Comparison of ENCODE assay signal across 12 cellular contexts in the genomic region with DNA sequence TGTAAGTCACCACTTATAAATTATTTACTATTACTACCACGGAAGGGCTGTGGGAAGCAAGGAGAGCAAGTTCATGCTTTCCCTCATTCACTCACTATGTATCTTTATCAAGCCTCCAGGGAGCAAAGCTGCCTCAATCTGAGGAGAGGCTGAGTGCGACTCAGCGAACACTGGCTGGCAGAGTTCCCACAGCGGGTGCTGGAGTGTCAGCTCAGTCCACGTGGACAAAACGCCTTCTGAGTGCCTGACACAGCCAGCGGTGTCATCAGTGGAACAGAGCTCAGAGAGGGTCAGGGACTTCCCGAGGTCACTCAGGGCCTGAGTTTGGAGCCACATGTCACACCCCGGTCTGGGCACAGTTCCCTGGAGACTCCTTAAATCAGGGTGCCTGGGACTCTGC. TPM values are rescaled to one million over a fixed set of nuclear protein-coding genes. Genes with fewer than 3 reads are reported as not detected.
A peak's percentile ranks its signal among the peaks of the same experiment; 100 is the strongest.
DNase-seq lines count a peak whose midpoint lies in the region; ATAC-seq and TF ChIP-seq lines count a peak whose summit lies in the region.
"Had no signal": no experiment of that assay in that cellular context is flagged by ENCODE, and none has a peak within 500 bp of the region (broad histone marks: within the 10 kb centered on the region; RNA-seq: fewer than 3 reads in every experiment).

No MANE protein-coding gene starts in this region.

- no peak overlapping the region for H3K9ac ChIP-seq in BLaER1 treated with 17β-estradiol and CSF1 and Interleukin-3, amounts not matched to agents 10 nM and 100 nM
- H3K9ac ChIP-seq in SK-N-SH, result no peak overlapping the region

- no peak for TF ChIP-seq CTCF in cardiac fibroblast (IDR thresholded peaks at IDR 0.05; ENCODE audit: low read depth, low read length)
- TF ChIP-seq CTCF in lower lobe of right lung (IDR thresholded peaks at IDR 0.05), result no peak
- TF ChIP-seq CTCF in SK-N-SH (IDR thresholded peaks at IDR 0.05), result no peak

- H3K27me3 Mint-ChIP-seq in activated CD4-positive, alpha-beta T cell treated with anti-CD3 and anti-CD28 coated beads, Interleukin-2, amount 10 ng/mL, durations not matched to agents 7 days and 5 days, result peaks cover 3% of the 10 kb centered on the region
- H3K27me3 Mint-ChIP-seq: activated naive CD4-positive, alpha-beta T cell treated with anti-CD3 and anti-CD28 coated beads, Interleukin-2, amount 50 U/mL, for 24 hours had no signal

- TF ChIP-seq RAD21 in SK-N-SH (IDR thresholded peaks at IDR 0.05; ENCODE audit: low read length), result no peak

- POLR2A ChIA-PET in SK-N-SH (lab: Yijun Ruan, JAX), result no interaction called here
- POLR2A ChIA-PET in activated CD4-positive, alpha-beta T cell treated with anti-CD3 and anti-CD28 coated beads, Interleukin-2, amount 10 ng/mL, durations not matched to agents 7 days and 5 days (lab: Charles Lee), result no interaction called here

- CTCF ChIA-PET in SK-N-SH (lab: Yijun Ruan, JAX), result interaction anchor here (0.8 to 3.6 kb wide), 6 partner anchors 13 to 1003 kb away, joined by 3 to 26 read pairs (median 6); no protein-coding TSS in a partner anchor
- CTCF ChIA-PET in activated CD4-positive, alpha-beta T cell treated with anti-CD3 and anti-CD28 coated beads, Interleukin-2, amount 10 ng/mL, durations not matched to agents 7 days and 5 days (lab: Charles Lee), result no interaction called here

- H3K9me3 Mint-ChIP-seq in activated CD4-positive, alpha-beta T cell treated with anti-CD3 and anti-CD28 coated beads, Interleukin-2, amount 10 ng/mL, durations not matched to agents 7 days and 5 days, result no peaks in the 10 kb centered on the region
- H3K9me3 Mint-ChIP-seq: activated B cell treated with CpG ODN at 0.5 μM for 24 hours; activated naive CD4-positive, alpha-beta T cell treated with anti-CD3 and anti-CD28 coated beads, Interleukin-2, amount 50 U/mL, for 24 hours had no signal

- TF ChIP-seq EP300 in SK-N-SH (IDR thresholded peaks at IDR 0.05; ENCODE audit: borderline replicate concordance in 1 of 2, low read depth in 1 of 2, low read length in 1 of 2), result no peak

- no peaks in the 10 kb centered on the region for H3K9me2 ChIP-seq in SK-N-SH

- ATAC-seq in lower lobe of right lung, result peak; percentile 26 to 58
- ATAC-seq in GM18907 (IDR thresholded peaks at IDR 0.05; ENCODE audit: unreplicated experiment), result no peak

- H3K36me3 ChIP-seq in BLaER1 treated with 17β-estradiol and CSF1 and Interleukin-3, amounts not matched to agents 10 nM and 100 nM, result no peaks in the 10 kb centered on the region
- no peaks in the 10 kb centered on the region for H3K36me3 ChIP-seq in lower lobe of right lung
- H3K36me3 ChIP-seq in SK-N-SH (replicated peaks in 1 of 2; ENCODE audit: control insufficient read depth in 1 of 2, insufficient read depth in 2 of 2, low read length in 1 of 2), result no peaks in the 10 kb centered on the region

- DNase-seq in NCI-H1105 (lab: John Stamatoyannopoulos, UW), result peak; percentile 17
- peak; percentile 51 to 52 for DNase-seq in cardiac fibroblast (ENCODE audit: low read depth in 2 of 2)
- DNase-seq in lower lobe of right lung, result peak; percentile 73
- no peak for DNase-seq in activated CD4-positive, alpha-beta T cell treated with anti-CD3 and anti-CD28 coated beads for 4 hours
- no peak for DNase-seq in SK-N-SH
- DNase-seq in activated CD4-positive, alpha-beta T cell treated with anti-CD3 and anti-CD28 coated beads, Interleukin-2, amount 10 ng/mL, durations not matched to agents 7 days and 5 days, result no peak
- DNase-seq: activated B cell treated with CpG ODN at 0.5 μM for 24 hours, DND-41 had no signal

- H3F3A ChIP-seq in SK-N-SH (replicated peaks; ENCODE audit: insufficient read depth), result no peaks in the 10 kb centered on the region

- intact Hi-C loops in lower lobe of right lung (cut with DNase I), result no loop called here

- no peak overlapping the region for H2AFZ ChIP-seq in SK-N-SH (ENCODE audit: low read depth)

- no peak overlapping the region for H3K4me3 ChIP-seq in BLaER1 treated with 17β-estradiol and CSF1 and Interleukin-3, amounts not matched to agents 10 nM and 100 nM
- H3K4me3 ChIP-seq in cardiac fibroblast (replicated peaks in 1 of 2; ENCODE audit: low read depth in 2 of 2, low read length in 2 of 2), result no peak overlapping the region
- no peak overlapping the region for H3K4me3 ChIP-seq in lower lobe of right lung
- H3K4me3 ChIP-seq in SK-N-SH (ENCODE audit: low read depth in 2 of 2, low read length in 1 of 2), result no peak overlapping the region

- H3K27me3 ChIP-seq in BLaER1 treated with 17β-estradiol and CSF1 and Interleukin-3, amounts not matched to agents 10 nM and 100 nM, result peaks cover 0 to 5% (median 0%) of the 10 kb centered on the region in 11 experiments; a peak in 2 of 22 replicates
- H3K27me3 ChIP-seq in lower lobe of right lung (ENCODE audit: low read depth), result peaks cover 14% of the 10 kb centered on the region
- no peaks in the 10 kb centered on the region; the same call in 1 of the 2 replicates for H3K27me3 ChIP-seq in SK-N-SH (ENCODE audit: insufficient read depth)

- no peak overlapping the region for H3K27ac Mint-ChIP-seq in activated CD4-positive, alpha-beta T cell treated with anti-CD3 and anti-CD28 coated beads, Interleukin-2, amount 10 ng/mL, durations not matched to agents 7 days and 5 days
- H3K27ac Mint-ChIP-seq: activated B cell treated with CpG ODN at 0.5 μM for 24 hours; activated naive CD4-positive, alpha-beta T cell treated with anti-CD3 and anti-CD28 coated beads, Interleukin-2, amount 50 U/mL, for 24 hours had no signal

- H3K4me1 Mint-ChIP-seq in activated CD4-positive, alpha-beta T cell treated with anti-CD3 and anti-CD28 coated beads, Interleukin-2, amount 10 ng/mL, durations not matched to agents 7 days and 5 days, result no peaks in the 10 kb centered on the region
- H3K4me1 Mint-ChIP-seq: activated naive CD4-positive, alpha-beta T cell treated with anti-CD3 and anti-CD28 coated beads, Interleukin-2, amount 50 U/mL, for 24 hours had no signal

- WGBS in SK-N-SH (ENCODE audit: low lambda C conversion rate), result 56% methylated on average over 4 of the region's 9 CpGs

- H4K20me1 ChIP-seq in BLaER1 treated with 17β-estradiol and CSF1 and Interleukin-3, amounts not matched to agents 10 nM and 100 nM, result no peaks in the 10 kb centered on the region; a peak in 2 of 22 replicates
- no peaks in the 10 kb centered on the region for H4K20me1 ChIP-seq in SK-N-SH (ENCODE audit: insufficient read depth)

- H3K27ac ChIP-seq in BLaER1 treated with 17β-estradiol and CSF1 and Interleukin-3, amounts not matched to agents 10 nM and 100 nM, result no peak overlapping the region
- H3K27ac ChIP-seq in lower lobe of right lung (no peak overlapping the region), SK-N-SH (ENCODE audit: low read depth in 2 of 2, low read length in 1 of 2) (no peak overlapping the region)

- H3K4me1 ChIP-seq in BLaER1 treated with 17β-estradiol and CSF1 and Interleukin-3, amounts not matched to agents 10 nM and 100 nM, result peaks cover under 1 to 33% (median 26%) of the 10 kb centered on the region in 10 experiments; a peak in 18 of 20 replicates
- H3K4me1 ChIP-seq in lower lobe of right lung (no peaks in the 10 kb centered on the region), SK-N-SH (ENCODE audit: control insufficient read depth in 1 of 2, insufficient read depth in 2 of 2, low read depth in 1 of 2, low read length in 1 of 2) (peaks cover 0 to 16% of the 10 kb centered on the region in 2 experiments; a peak in 2 of 4 replicates)

- no peak overlapping the region for H3K4me3 Mint-ChIP-seq in activated CD4-positive, alpha-beta T cell treated with anti-CD3 and anti-CD28 coated beads, Interleukin-2, amount 10 ng/mL, durations not matched to agents 7 days and 5 days
- H3K4me3 Mint-ChIP-seq: activated B cell treated with CpG ODN at 0.5 μM for 24 hours; activated naive CD4-positive, alpha-beta T cell treated with anti-CD3 and anti-CD28 coated beads, Interleukin-2, amount 50 U/mL, for 24 hours had no signal

- no peaks in the 10 kb centered on the region for H3K79me2 ChIP-seq in SK-N-SH (ENCODE audit: insufficient read depth)

- no peaks in the 10 kb centered on the region for H3K9me3 ChIP-seq in BLaER1 treated with 17β-estradiol and CSF1 and Interleukin-3, amounts not matched to agents 10 nM and 100 nM (replicated peaks in 1 of 11)
- H3K9me3 ChIP-seq in lower lobe of right lung (no peaks in the 10 kb centered on the region), SK-N-SH (no peaks in the 10 kb centered on the region)

- H3K4me2 ChIP-seq in BLaER1 treated with 17β-estradiol and CSF1 and Interleukin-3, amounts not matched to agents 10 nM and 100 nM, result peak overlapping the region in 7 of 11 experiments; percentile 3 to 53 (median 26); a peak in 7 of 22 replicates
- H3K4me2 ChIP-seq in SK-N-SH, result no peak overlapping the region

- H3K36me3 Mint-ChIP-seq in activated CD4-positive, alpha-beta T cell treated with anti-CD3 and anti-CD28 coated beads, Interleukin-2, amount 10 ng/mL, durations not matched to agents 7 days and 5 days (ENCODE audit: low read depth), result no peaks in the 10 kb centered on the region
- H3K36me3 Mint-ChIP-seq: activated naive CD4-positive, alpha-beta T cell treated with anti-CD3 and anti-CD28 coated beads, Interleukin-2, amount 50 U/mL, for 24 hours had no signal

TF ChIP-seq in SK-N-SH, 30 proteins besides CTCF, POLR2A, EP300 and RAD21 (continues in another document):
- no peak for TF ChIP-seq EZH2phosphoT487 (IDR thresholded peaks at IDR 0.05; ENCODE audit: borderline replicate concordance, low read depth)
- TF ChIP-seq GABPA (IDR thresholded peaks at IDR 0.05; ENCODE audit: low read depth), result no peak
- TF ChIP-seq, protein P1, sequence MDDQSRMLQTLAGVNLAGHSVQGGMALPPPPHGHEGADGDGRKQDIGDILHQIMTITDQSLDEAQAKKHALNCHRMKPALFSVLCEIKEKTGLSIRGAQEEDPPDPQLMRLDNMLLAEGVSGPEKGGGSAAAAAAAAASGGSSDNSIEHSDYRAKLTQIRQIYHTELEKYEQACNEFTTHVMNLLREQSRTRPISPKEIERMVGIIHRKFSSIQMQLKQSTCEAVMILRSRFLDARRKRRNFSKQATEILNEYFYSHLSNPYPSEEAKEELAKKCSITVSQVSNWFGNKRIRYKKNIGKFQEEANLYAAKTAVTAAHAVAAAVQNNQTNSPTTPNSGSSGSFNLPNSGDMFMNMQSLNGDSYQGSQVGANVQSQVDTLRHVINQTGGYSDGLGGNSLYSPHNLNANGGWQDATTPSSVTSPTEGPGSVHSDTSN (IDR thresholded peaks at IDR 0.05), result no peak
- TF ChIP-seq MXI1 (IDR thresholded peaks at IDR 0.05; ENCODE audit: low read depth, low read length), result no peak
- no peak for TF ChIP-seq FOXJ3 (CRISPR knock-in tag; IDR thresholded peaks at IDR 0.05)

RNA-seq across cellular contexts. Expression of a gene that starts 16.9 kb away (rescaled TPM):
- not detected for total RNA-seq in lower lobe of right lung
- polyA plus RNA-seq in SK-N-SH (2012; rRNA removed), result 0.15 and 0.23 TPM in 2 replicates
- 0.05 and 0.09 TPM in 2 replicates for polyA plus RNA-seq in SK-N-SH (2012; cell fraction: cytosol; rRNA removed)
- 1.3 and 1.4 TPM in 2 replicates for polyA plus RNA-seq in SK-N-SH (2012; cell fraction: nucleus; rRNA removed)
- not detected for total RNA-seq in activated CD4-positive, alpha-beta T cell treated with anti-CD3 and anti-CD28 coated beads, Interleukin-2, amount 10 ng/mL, durations not matched to agents 7 days and 5 days
- total RNA-seq: mesenteric fat pad had no signal

RNA-seq across cellular contexts. Expression of a gene that starts 51.0 kb away (rescaled TPM):
- total RNA-seq in lower lobe of right lung, result 544 TPM
- 1.0 and 1.1 TPM in 2 replicates for polyA plus RNA-seq in SK-N-SH (2012; rRNA removed)
- 0.85 and 0.89 TPM in 2 replicates for polyA plus RNA-seq in SK-N-SH (2012; cell fraction: cytosol; rRNA removed)
- 0.30 and 0.38 TPM in 2 replicates for polyA plus RNA-seq in SK-N-SH (2012; cell fraction: nucleus; rRNA removed)
- total RNA-seq in activated CD4-positive, alpha-beta T cell treated with anti-CD3 and anti-CD28 coated beads, Interleukin-2, amount 10 ng/mL, durations not matched to agents 7 days and 5 days, result 100 to 1,000 TPM; 481 to 584 TPM

Comparison
In these comparisons a context has a peak if more than half of its experiments do, and no peak if none do; other contexts are left out.
1. DNase-seq: peak in NCI-H1105 (single experiment), cardiac fibroblast (2 of 2) and lower lobe of right lung (single experiment); none in activated CD4-positive, alpha-beta T cell treated with anti-CD3 and anti-CD28 coated beads for 4 hours (0 of 2), SK-N-SH (single experiment) and activated CD4-positive, alpha-beta T cell treated with anti-CD3 and anti-CD28 coated beads, Interleukin-2, amount 10 ng/mL, durations not matched to agents 7 days and 5 days (single experiment).